8 cellular contexts compared by ENCODE assay signal in the genomic region with DNA sequence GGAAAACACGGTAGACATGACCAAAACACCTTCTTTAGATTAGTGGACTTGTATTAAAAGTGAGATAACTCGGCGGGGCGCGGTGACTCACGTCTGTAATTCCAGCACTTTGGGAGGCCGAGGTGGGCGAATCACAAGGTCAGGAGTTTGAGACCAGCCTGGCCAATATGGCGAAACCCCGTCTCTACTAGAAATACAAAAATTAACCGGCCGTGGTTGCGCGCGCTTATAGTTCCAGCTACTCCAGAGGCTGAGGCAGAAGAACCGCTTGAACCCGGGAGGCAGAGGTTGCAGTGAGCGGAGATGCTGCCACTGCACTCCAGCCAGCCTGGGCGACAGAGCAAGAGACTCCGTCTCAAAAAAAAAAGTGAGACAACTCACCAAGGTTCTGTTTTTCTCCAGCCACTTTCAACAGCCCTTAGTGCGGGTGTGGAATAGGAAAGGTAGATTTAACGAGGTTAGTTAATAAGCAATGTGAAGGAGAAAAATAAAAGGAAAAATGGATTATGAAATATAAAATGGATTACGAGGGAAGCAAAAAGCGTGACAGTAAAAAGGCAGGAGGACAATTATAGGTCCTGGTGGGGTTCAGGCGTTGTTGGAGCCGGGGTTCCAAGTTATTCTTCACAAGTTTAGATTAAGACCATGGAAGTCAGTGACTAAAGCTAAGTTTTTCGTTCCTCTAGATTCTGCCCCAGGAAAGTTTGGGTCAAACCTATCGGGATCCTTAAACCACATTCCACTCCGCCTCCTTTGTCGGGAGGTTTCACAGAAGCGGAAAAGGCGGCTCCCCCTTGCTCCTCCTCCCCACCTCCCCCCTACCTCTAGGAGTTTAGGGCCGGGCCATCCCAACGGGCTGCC. TPM values are rescaled to one million over a fixed set of nuclear protein-coding genes. Genes with fewer than 3 reads are reported as not detected.
A peak's percentile ranks its signal among the peaks of the same experiment; 100 is the strongest.
DNase-seq lines count a peak whose midpoint lies in the region; ATAC-seq and TF ChIP-seq lines count a peak whose summit lies in the region.

No MANE protein-coding gene starts in this region.

- peak overlapping the region; percentile 94 for H3K4me3 ChIP-seq in foreskin fibroblast (ENCODE audit: low read depth in 1 of 2, low read length in 2 of 2)
- peak overlapping the region; percentile 96 for H3K4me3 ChIP-seq in retinal pigment epithelial cell (ENCODE audit: low read length)

- peak overlapping the region; percentile 91 for H3K4me3 Mint-ChIP-seq in Calu3 (ENCODE audit: low read depth, unreplicated experiment)
- peak overlapping the region; percentile 82 for H3K4me3 Mint-ChIP-seq in activated CD4-positive, alpha-beta memory T cell treated with anti-CD3 and anti-CD28 coated beads for 36 hours

- H3K27ac Mint-ChIP-seq in Calu3 (ENCODE audit: unreplicated experiment): peak overlapping the region; percentile 100
- peak overlapping the region; percentile 99 for H3K27ac Mint-ChIP-seq in activated CD4-positive, alpha-beta memory T cell treated with anti-CD3 and anti-CD28 coated beads for 36 hours

- H3K36me3 Mint-ChIP-seq in Calu3 (ENCODE audit: insufficient read depth, unreplicated experiment): peaks cover 40% of the 10 kb centered on the region
- peaks cover 22% of the 10 kb centered on the region for H3K36me3 Mint-ChIP-seq in activated CD4-positive, alpha-beta memory T cell treated with anti-CD3 and anti-CD28 coated beads for 36 hours

- DNase-seq in Calu3: peak; percentile 5
- DNase-seq in activated CD4-positive, alpha-beta memory T cell treated with anti-CD3 and anti-CD28 coated beads for 36 hours: peak; percentile 28
- DNase-seq in foreskin fibroblast: peak in 1 of 2 donors; percentile 53
- DNase-seq in retinal pigment epithelial cell (ENCODE audit: low read depth): no peak
- DNase-seq in NCI-H1048 (lab: John Stamatoyannopoulos, UW): no peak

- intact Hi-C loops in Calu3 (cut with micrococcal nuclease; ENCODE audit: unreplicated experiment): no loop called here
- intact Hi-C loops in activated CD4-positive, alpha-beta memory T cell treated with anti-CD3 and anti-CD28 coated beads for 36 hours (cut with micrococcal nuclease): loop anchor here (5.0 kb wide), 1 partner anchor 659 kb away; the partner anchor contains the start of gene SPTSSA

- TF ChIP-seq CTCF in Calu3 (IDR thresholded peaks at IDR 0.05; ENCODE audit: unreplicated experiment) (no peak), foreskin fibroblast (IDR thresholded peaks at IDR 0.05; ENCODE audit: low read depth, low read length) (no peak), retinal pigment epithelial cell (conservative IDR thresholded peaks at IDR 0.05; ENCODE audit: low read depth, low read length) (no peak)

- ATAC-seq in HG02885 (IDR thresholded peaks at IDR 0.05; ENCODE audit: poor library complexity, unreplicated experiment): peak; percentile 3
- ATAC-seq in GM18861 (IDR thresholded peaks at IDR 0.05; ENCODE audit: unreplicated experiment): no peak
- ATAC-seq in HG03108 (IDR thresholded peaks at IDR 0.05; ENCODE audit: unreplicated experiment): no peak

- POLR2A ChIA-PET in activated CD4-positive, alpha-beta memory T cell treated with anti-CD3 and anti-CD28 coated beads for 36 hours (lab: Charles Lee): interaction anchor here (0.8 to 3.7 kb wide), 10 partner anchors 29 to 705 kb away, joined by 3 to 47 read pairs (median 6); partner anchors contain the start of genes BAZ1A, BRMS1L, FAM177A1 and NFKBIA

- H3K27me3 Mint-ChIP-seq in Calu3 (ENCODE audit: unreplicated experiment): no peaks in the 10 kb centered on the region
- H3K27me3 Mint-ChIP-seq in activated CD4-positive, alpha-beta memory T cell treated with anti-CD3 and anti-CD28 coated beads for 36 hours: no peaks in the 10 kb centered on the region

- CTCF ChIA-PET in Calu3 (lab: Charles Lee): interaction anchor here (1.1 kb wide), 1 partner anchor 39 kb away, joined by 4 read pairs; no protein-coding TSS in a partner anchor
- CTCF ChIA-PET in activated CD4-positive, alpha-beta memory T cell treated with anti-CD3 and anti-CD28 coated beads for 36 hours (lab: Charles Lee): interaction anchor here (0.7 to 1.8 kb wide), 4 partner anchors 171 to 301 kb away, joined by 3 to 6 read pairs (median 4); partner anchors contain the start of genes NFKBIA and PSMA6

- no peaks in the 10 kb centered on the region for H3K9me3 Mint-ChIP-seq in Calu3 (ENCODE audit: low read depth, unreplicated experiment)
- no peaks in the 10 kb centered on the region for H3K9me3 Mint-ChIP-seq in activated CD4-positive, alpha-beta memory T cell treated with anti-CD3 and anti-CD28 coated beads for 36 hours

- H3K4me1 Mint-ChIP-seq in Calu3 (ENCODE audit: low read depth, unreplicated experiment): peaks cover 18% of the 10 kb centered on the region
- H3K4me1 Mint-ChIP-seq in activated CD4-positive, alpha-beta memory T cell treated with anti-CD3 and anti-CD28 coated beads for 36 hours (ENCODE audit: low read depth): peaks cover 52% of the 10 kb centered on the region

- BruUV-seq in Calu3 (replicated peaks; lab: Mats Ljungman, UMichigan): TSS peak; percentile 50

RNA-seq across cellular contexts. Expression of gene PPP2R3C, which starts 0.5 kb away (rescaled TPM):
- 11.3 and 15.8 TPM in 2 replicates for total RNA-seq in Calu3 (2022)
- 10 to 100 TPM; 48.9 to 51.8 TPM for total RNA-seq in activated CD4-positive, alpha-beta memory T cell treated with anti-CD3 and anti-CD28 coated beads for 36 hours

RNA-seq across cellular contexts. Expression of gene PRORP, which starts 1.1 kb away (rescaled TPM):
- 22.5 and 25.2 TPM in 2 replicates for total RNA-seq in Calu3 (2022)
- total RNA-seq in activated CD4-positive, alpha-beta memory T cell treated with anti-CD3 and anti-CD28 coated beads for 36 hours: 10 to 100 TPM; 43.4 to 44.6 TPM

Comparison
In these comparisons a context has a peak if more than half of its experiments do, and no peak if none do; other contexts are left out.
1. DNase-seq: peak in Calu3 (single experiment) and activated CD4-positive, alpha-beta memory T cell treated with anti-CD3 and anti-CD28 coated beads for 36 hours (single experiment); none in retinal pigment epithelial cell (single experiment) and NCI-H1048 (single experiment).